ENCODE assay signal across 8 cellular contexts in genomic region chr4:133151301-133151680, GRCh38. TPM values are rescaled to one million over a fixed set of nuclear protein-coding genes. Genes with fewer than 3 reads are reported as not detected.
A peak's percentile ranks its signal among the peaks of the same experiment; 100 is the strongest.
DNase-seq lines count a peak whose midpoint lies in the region; ATAC-seq and TF ChIP-seq lines count a peak whose summit lies in the region.

No MANE protein-coding gene starts in this region.

- peak overlapping the region; percentile 68 for H3K4me3 ChIP-seq in fibroblast of the aortic adventitia (ENCODE audit: low read depth, low read length)

- ATAC-seq in HG03097 (IDR thresholded peaks at IDR 0.05; ENCODE audit: low FRiP score, unreplicated experiment), result no peak
- no peak for ATAC-seq in SK-N-SH treated with all-trans-retinoic acid at 6 μM for 48 hours
- ATAC-seq in GM18520 (IDR thresholded peaks at IDR 0.05; ENCODE audit: unreplicated experiment), result no peak

- no peak for TF ChIP-seq CTCF in fibroblast of the aortic adventitia (IDR thresholded peaks at IDR 0.05; ENCODE audit: insufficient read depth, low read length)

- DNase-seq in Daoy (ENCODE audit: low read depth), result peak; percentile 33
- peak; percentile 14 for DNase-seq in NCI-H510A (lab: John Stamatoyannopoulos, UW)
- no peak for DNase-seq in fibroblast of the aortic adventitia (ENCODE audit: low read depth)
- DNase-seq in putamen (ENCODE audit: low spot score), result peak; percentile 58
- DNase-seq in UCSD-AML1 (lab: John Stamatoyannopoulos, UW; ENCODE audit: unreplicated experiment), result no peak

TF ChIP-seq in SK-N-SH treated with all-trans-retinoic acid at 6 μM for 48 hours, 23 proteins besides CTCF, POLR2A, EP300 and RAD21:
- TF ChIP-seq ESRRG (CRISPR knock-in tag; IDR thresholded peaks at IDR 0.05), result no peak
- TF ChIP-seq ZNF70 (CRISPR knock-in tag; IDR thresholded peaks at IDR 0.05), result no peak
- TF ChIP-seq CSRNP3 (CRISPR knock-in tag; IDR thresholded peaks at IDR 0.05), result no peak
- no peak for TF ChIP-seq TSHZ2 (CRISPR knock-in tag; IDR thresholded peaks at IDR 0.05)
- no peak for TF ChIP-seq SNAI2 (CRISPR knock-in tag; IDR thresholded peaks at IDR 0.05)
- TF ChIP-seq ZNF8 (CRISPR knock-in tag; IDR thresholded peaks at IDR 0.05), result no peak
- TF ChIP-seq ISL1 (CRISPR knock-in tag; IDR thresholded peaks at IDR 0.05), result no peak
- no peak for TF ChIP-seq GLIS3 (CRISPR knock-in tag; IDR thresholded peaks at IDR 0.05)
- TF ChIP-seq RARB (CRISPR knock-in tag; IDR thresholded peaks at IDR 0.05), result no peak

RNA-seq across cellular contexts. Expression of gene PCDH10, which starts 2.2 kb away (rescaled TPM):
- total RNA-seq in Daoy (2014; rRNA removed; shearing (Covaris generic)), result 0.69 and 1.6 TPM in 2 replicates
- total RNA-seq in fibroblast of the aortic adventitia (ENCODE audit: low replicate concordance), result 6.8 and 16.9 TPM in 2 replicates

Comparison
In these comparisons a context has a peak if more than half of its experiments do, and no peak if none do; other contexts are left out.
1. DNase-seq: peak in Daoy (single experiment), NCI-H510A (single experiment) and putamen (single experiment); none in fibroblast of the aortic adventitia (single experiment) and UCSD-AML1 (single experiment).